Comparison of ENCODE assay signal across 8 cellular contexts in the genomic region with DNA sequence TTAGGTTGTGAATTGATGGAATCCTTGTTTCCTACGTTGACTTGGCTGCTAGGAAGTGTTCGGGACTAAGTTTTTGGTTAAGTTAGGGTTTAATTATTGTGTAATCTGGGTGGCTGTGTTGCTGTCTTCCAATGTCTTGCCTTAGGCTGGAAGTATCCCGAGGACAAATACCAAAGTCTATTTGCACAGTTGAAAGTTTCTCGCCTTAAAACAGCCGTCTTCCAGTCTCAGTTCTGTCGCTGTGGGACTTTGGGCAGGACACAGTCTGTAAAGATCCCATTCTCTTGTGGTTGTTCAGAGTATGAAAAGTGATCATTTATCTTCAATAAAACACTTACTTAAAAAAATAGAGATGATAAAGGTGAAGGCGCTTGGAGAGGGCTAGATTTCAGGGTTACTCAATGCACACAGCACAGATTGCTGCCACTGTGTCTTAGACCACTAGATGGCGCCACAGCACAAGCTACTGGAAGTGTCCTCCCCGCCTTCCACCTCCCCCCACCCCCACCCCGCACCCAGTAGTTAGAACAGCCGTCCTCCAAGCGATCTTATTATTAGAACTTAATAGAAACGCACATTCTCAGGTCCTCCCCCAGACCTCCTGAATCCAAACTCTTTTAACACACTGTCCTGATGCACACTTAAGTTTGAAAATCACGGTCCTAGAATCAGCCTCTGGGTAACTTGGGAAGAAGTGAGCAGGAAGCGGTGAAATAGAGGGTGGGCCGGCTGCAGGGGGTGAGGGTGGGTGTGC. TPM values are rescaled to one million over a fixed set of nuclear protein-coding genes. Genes with fewer than 3 reads are reported as not detected.
A peak's percentile ranks its signal among the peaks of the same experiment; 100 is the strongest.
DNase-seq lines count a peak whose midpoint lies in the region; ATAC-seq and TF ChIP-seq lines count a peak whose summit lies in the region.

No MANE protein-coding gene starts in this region.

- H3K4me1 Mint-ChIP-seq in CD4-positive, CD25-positive, alpha-beta regulatory T cell: peaks cover 0 to 12% (median 1%) of the 10 kb centered on the region in 4 donors
- peaks cover 6% of the 10 kb centered on the region for H3K4me1 Mint-ChIP-seq in chondrocyte (ENCODE audit: low read depth)

- WGBS in right lobe of liver (ENCODE audit: insufficient coverage, low coverage, low lambda C conversion rate, missing lambda C conversion rate): 20% methylated on average over 16 of the region's 16 CpGs

- no peak overlapping the region for H3K4me3 Mint-ChIP-seq in CD4-positive, CD25-positive, alpha-beta regulatory T cell
- peak overlapping the region; percentile 48 for H3K4me3 Mint-ChIP-seq in chondrocyte (ENCODE audit: unreplicated experiment)

- no peak for TF ChIP-seq POLR2A in right lobe of liver (IDR thresholded peaks at IDR 0.05)

- peaks cover 1% of the 10 kb centered on the region for H3K36me3 Mint-ChIP-seq in CD4-positive, CD25-positive, alpha-beta regulatory T cell
- H3K36me3 Mint-ChIP-seq in chondrocyte (ENCODE audit: low read depth): peaks cover 2% of the 10 kb centered on the region

- H3K27me3 ChIP-seq in CD4-positive, CD25-positive, alpha-beta regulatory T cell (ENCODE audit: control insufficient read depth, insufficient read depth, low read length): no peaks in the 10 kb centered on the region
- H3K27me3 ChIP-seq in right lobe of liver: no peaks in the 10 kb centered on the region

- H3K36me3 ChIP-seq in CD4-positive, CD25-positive, alpha-beta regulatory T cell (ENCODE audit: control insufficient read depth, insufficient read depth, low read length): no peaks in the 10 kb centered on the region
- H3K36me3 ChIP-seq in right lobe of liver: no peaks in the 10 kb centered on the region

- H3K9me3 ChIP-seq in CD4-positive, CD25-positive, alpha-beta regulatory T cell (ENCODE audit: control insufficient read depth in 2 of 2, low read length in 2 of 2): no peaks in the 10 kb centered on the region
- H3K9me3 ChIP-seq in right lobe of liver: no peaks in the 10 kb centered on the region

- CTCF ChIA-PET in HEK293T (lab: Yijun Ruan, JAX): interaction anchor here (1.7 kb wide), 1 partner anchor 112 kb away, joined by 6 read pairs; no protein-coding TSS in a partner anchor

- no peak overlapping the region for H3K27ac ChIP-seq in CD4-positive, CD25-positive, alpha-beta regulatory T cell (ENCODE audit: insufficient read depth, low read length, poor library complexity, severe bottlenecking)
- H3K27ac ChIP-seq in right lobe of liver: no peak overlapping the region

- no peaks in the 10 kb centered on the region for H3K9me3 Mint-ChIP-seq in CD4-positive, CD25-positive, alpha-beta regulatory T cell
- H3K9me3 Mint-ChIP-seq in chondrocyte (ENCODE audit: low read depth): no peaks in the 10 kb centered on the region

- TF ChIP-seq CTCF in chondrocyte (IDR thresholded peaks at IDR 0.05) (peak; percentile 96), right lobe of liver (IDR thresholded peaks at IDR 0.05) (peak; percentile 60 to 89 (median 87))

- no peak overlapping the region for H3K4me3 ChIP-seq in CD4-positive, CD25-positive, alpha-beta regulatory T cell (ENCODE audit: low read depth, low read length)
- H3K4me3 ChIP-seq in right lobe of liver: no peak overlapping the region

- DNase-seq in CD4-positive, CD25-positive, alpha-beta regulatory T cell: peak; percentile 71 to 80 (median 76)
- DNase-seq in HEK293T (ENCODE audit: extremely low spot score) (peak; percentile 94), NCI-H345 treated with DMSO at 0.1 percent for 48 hours (lab: John Stamatoyannopoulos, UW; ENCODE audit: unreplicated experiment) (peak; percentile 45), chondrocyte (ENCODE audit: low spot score) (no peak), right lobe of liver (peak; percentile 75 to 79 (median 78))
- DNase-seq in activated CD4-positive, alpha-beta T cell treated with anti-CD3 and anti-CD28 coated beads for 4 hours: peak; percentile 84 to 88
- DNase-seq in stimulated activated CD4-positive, alpha-beta T cell treated with anti-CD3 and anti-CD28 coated beads, TNF-alpha, amount 100 ng/mL, for 1 hour (ENCODE audit: low read depth in 3 of 3, low spot score in 1 of 3): peak; percentile 59 to 67 (median 60)

- intact Hi-C loops in right lobe of liver (cut with DNase I): loop anchor here (5.0 to 10.0 kb wide), 4 partner anchors 614 to 984 kb away; a partner anchor contains a TSS

- POLR2A ChIA-PET in HEK293T (lab: Yijun Ruan, JAX): no interaction called here

- no peak overlapping the region for H3K27ac Mint-ChIP-seq in CD4-positive, CD25-positive, alpha-beta regulatory T cell
- no peak overlapping the region for H3K27ac Mint-ChIP-seq in chondrocyte (ENCODE audit: unreplicated experiment)

- ATAC-seq in CD4-positive, CD25-positive, alpha-beta regulatory T cell (ENCODE audit: low read depth in 2 of 2): peak; percentile 85 to 88
- ATAC-seq in right lobe of liver: peak; percentile 89 to 98 (median 95)
- ATAC-seq in GM18520 (IDR thresholded peaks at IDR 0.05; ENCODE audit: unreplicated experiment): no peak

- H3K4me1 ChIP-seq in CD4-positive, CD25-positive, alpha-beta regulatory T cell (ENCODE audit: control insufficient read depth, insufficient read depth, low read length, poor library complexity, severe bottlenecking): peaks cover 3% of the 10 kb centered on the region
- peaks cover 0 to 6% (median 0%) of the 10 kb centered on the region in 4 donors for H3K4me1 ChIP-seq in right lobe of liver

- peaks cover 10% of the 10 kb centered on the region for H3K27me3 Mint-ChIP-seq in CD4-positive, CD25-positive, alpha-beta regulatory T cell
- H3K27me3 Mint-ChIP-seq in chondrocyte (ENCODE audit: low read depth): peaks cover 5% of the 10 kb centered on the region

TF ChIP-seq in HEK293T, 16 proteins besides CTCF, POLR2A, EP300 and RAD21:
- TF ChIP-seq HDGF (IDR thresholded peaks at IDR 0.05; ENCODE audit: borderline replicate concordance) (no peak), FOXM1 (IDR thresholded peaks at IDR 0.05; ENCODE audit: borderline replicate concordance) (no peak), L3MBTL2 (conservative IDR thresholded peaks at IDR 0.05) (no peak), TARDBP (IDR thresholded peaks at IDR 0.05) (no peak), NFRKB (IDR thresholded peaks at IDR 0.05) (no peak), CTBP1 (IDR thresholded peaks at IDR 0.05; ENCODE audit: borderline replicate concordance) (no peak), FOXK2 (IDR thresholded peaks at IDR 0.05) (no peak), ZNF384 (IDR thresholded peaks at IDR 0.05) (no peak), SUZ12 (IDR thresholded peaks at IDR 0.05) (no peak), SP1 (IDR thresholded peaks at IDR 0.05) (no peak), ARNT (IDR thresholded peaks at IDR 0.05) (no peak), ELF4 (IDR thresholded peaks at IDR 0.05) (no peak)

RNA-seq across cellular contexts. Expression of a gene that starts 45.8 kb away (rescaled TPM):
- total RNA-seq in CD4-positive, CD25-positive, alpha-beta regulatory T cell: 27.8 TPM
- 10 to 100 TPM in 3 of 4 donors, 1 to 10 TPM in 1; 9.8 to 16.7 (median 14.6) TPM for polyA plus RNA-seq in CD4-positive, CD25-positive, alpha-beta regulatory T cell
- 11.5 to 14.8 TPM (median 14.2 TPM) in 3 replicates for total RNA-seq in chondrocyte
- 10 to 100 TPM; 31.2 to 58.5 (median 43.1) TPM for total RNA-seq in right lobe of liver
